Comparison of ENCODE assay signal across 25 cellular contexts in the genomic region with DNA sequence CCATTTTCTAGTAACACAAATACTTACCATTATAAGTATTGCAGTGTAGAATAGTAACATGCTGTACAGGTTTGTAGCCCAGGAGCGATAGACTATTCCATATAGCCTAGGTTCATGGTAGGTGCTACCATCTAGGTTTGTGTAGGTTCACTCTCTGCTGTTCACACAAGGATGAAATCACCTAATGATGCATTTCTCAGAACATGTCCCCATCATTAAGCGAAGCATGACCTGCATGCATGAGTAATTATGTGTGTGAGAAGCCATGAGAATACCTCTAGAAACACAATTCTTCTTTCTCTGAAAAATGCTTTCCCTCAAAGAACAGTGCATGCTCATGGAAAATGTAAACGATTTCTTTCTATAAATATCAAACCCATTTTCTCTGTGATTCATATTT.
DNase-seq lines count a peak whose midpoint lies in the region; ATAC-seq, FAIRE-seq and TF ChIP-seq lines count a peak whose summit lies in the region.
"Had no signal": no experiment of that assay in that cellular context is flagged by ENCODE, and none has a peak within 500 bp of the region (broad histone marks: within the 10 kb centered on the region; RNA-seq: fewer than 3 reads in every experiment).

No MANE protein-coding gene starts in this region.

- H3K9me3 ChIP-seq in PC-3 (ENCODE audit: low read length) (no peaks in the 10 kb centered on the region), upper lobe of left lung (no peaks in the 10 kb centered on the region)

- no peak overlapping the region for H3K4me3 ChIP-seq in PC-3 (ENCODE audit: low read length)
- no peak overlapping the region for H3K4me3 ChIP-seq in upper lobe of left lung

- DNase-seq in GM12891 (ENCODE audit: insufficient read length, low spot score) (no peak), PC-3 (no peak), left kidney (ENCODE audit: low read depth, low spot score) (peak; percentile 50), OCI-M1 (lab: John Stamatoyannopoulos, UW) (no peak), upper lobe of left lung (no peak)
- DNase-seq in NK-92 treated with Interleukin-12 subunit alpha and Interleukin-12 subunit beta, amount 100 ng/mL, for 24 hours (lab: John Stamatoyannopoulos, UW) = no peak
- DNase-seq: C1 segment of cervical spinal cord; CD4-positive, alpha-beta memory T cell; COR-L47; DND-41; Karpas-422; NCI-H1092; NCI-H1436; NCI-H187; NCI-H2171 treated with DMSO at 0.1 percent for 48 hours; NCI-H345; NCI-H524; NCI-H748 treated with DMSO at 0.1 percent for 48 hours; SHP77 treated with DMSO at 0.1 percent for 48 hours; T-helper 1 cell had no signal

- no peak overlapping the region for H3K9ac ChIP-seq in PC-3 (ENCODE audit: low read length)

- TF ChIP-seq EP300 in upper lobe of left lung (IDR thresholded peaks at IDR 0.05) = no peak

- H3K9me2 ChIP-seq in PC-3 (replicated peaks; ENCODE audit: low read length) = no peaks in the 10 kb centered on the region

- ATAC-seq in GM18858 (IDR thresholded peaks at IDR 0.05; ENCODE audit: unreplicated experiment) (peak; percentile 53), PC-3 (peak; percentile 45), upper lobe of left lung (ENCODE audit: low FRiP score in 2 of 2) (no peak)
- ATAC-seq: HCT116, HepG2, Panc1 had no signal

- CTCF ChIA-PET in PC-3 (lab: Charles Lee) = no interaction called here

- peak; percentile 98 for FAIRE-seq in GM12891 (lab: Jason Lieb, UNC)
- FAIRE-seq: H1, HepG2 had no signal

- H3K36me3 ChIP-seq in PC-3 (ENCODE audit: low read depth, low read length) (no peaks in the 10 kb centered on the region), upper lobe of left lung (no peaks in the 10 kb centered on the region)

- no peak overlapping the region for H3K4me2 ChIP-seq in PC-3 (ENCODE audit: low read length)

- TF ChIP-seq POLR2A in GM12891 (IDR thresholded peaks at IDR 0.05; ENCODE audit: low read depth, low read length) (no peak), upper lobe of left lung (IDR thresholded peaks at IDR 0.05) (no peak)

- no peaks in the 10 kb centered on the region for H3F3A ChIP-seq in PC-3 (ENCODE audit: low read length, unreplicated experiment)

- BruUV-seq in PC-3 (replicated peaks; lab: Mats Ljungman, UMichigan) = no TSS peak

- H2AFZ ChIP-seq in PC-3 (ENCODE audit: low read length) = no peak overlapping the region

- peaks cover 16% of the 10 kb centered on the region for H3K4me1 ChIP-seq in PC-3 (ENCODE audit: insufficient read depth, low read length)
- no peaks in the 10 kb centered on the region for H3K4me1 ChIP-seq in upper lobe of left lung

- H3K27me3 ChIP-seq in PC-3 (ENCODE audit: low read length) (no peaks in the 10 kb centered on the region), upper lobe of left lung (no peaks in the 10 kb centered on the region)

- H3K27ac ChIP-seq in PC-3 (ENCODE audit: low read length) = no peak overlapping the region
- H3K27ac ChIP-seq in upper lobe of left lung = no peak overlapping the region

- H3K79me2 ChIP-seq in PC-3 (ENCODE audit: low read length) = no peaks in the 10 kb centered on the region

- no peak for TF ChIP-seq CTCF in PC-3 (conservative IDR thresholded peaks at IDR 0.05; ENCODE audit: low read depth, low read length)
- no peak for TF ChIP-seq CTCF in upper lobe of left lung (IDR thresholded peaks at IDR 0.05)

- no peaks in the 10 kb centered on the region for H4K20me1 ChIP-seq in PC-3 (ENCODE audit: low read length)

- WGBS in upper lobe of left lung, 2 donors = 90 to 92% methylated on average over 3 of the region's 3 CpGs

- POLR2A ChIA-PET in PC-3 (lab: Charles Lee; ENCODE audit: unreplicated experiment) = no interaction called here

- intact Hi-C loops in PC-3 (cut with micrococcal nuclease) = loop anchor here (5.0 kb wide), 1 partner anchor 86 kb away; no protein-coding TSS in a partner anchor

TF ChIP-seq in GM12891, 5 proteins besides CTCF, POLR2A, EP300 and RAD21:
- TF ChIP-seq POLR2AphosphoS5 (IDR thresholded peaks at IDR 0.05; ENCODE audit: low read depth, low read length) = no peak
- TF ChIP-seq TAF1 (IDR thresholded peaks at IDR 0.05; ENCODE audit: low read depth, low read length) = no peak
- TF ChIP-seq SPI1 (IDR thresholded peaks at IDR 0.05; ENCODE audit: low read depth, low read length) = no peak
- TF ChIP-seq PAX5 (IDR thresholded peaks at IDR 0.05; ENCODE audit: insufficient read depth, low read length, severe bottlenecking) = peak; percentile 95
- no peak for TF ChIP-seq POU2F2 (IDR thresholded peaks at IDR 0.05; ENCODE audit: low read depth, low read length)

Comparison
In these comparisons a context has a peak if more than half of its experiments do, and no peak if none do; other contexts are left out.
1. ATAC-seq: peak in GM18858 (single experiment) and PC-3 (single experiment); none in upper lobe of left lung (0 of 2).